ENCODE assay signal across 12 cellular contexts in genomic region chr1:231923461-231924132, GRCh38.
A peak's percentile ranks its signal among the peaks of the same experiment; 100 is the strongest.
DNase-seq lines count a peak whose midpoint lies in the region; ATAC-seq, FAIRE-seq and TF ChIP-seq lines count a peak whose summit lies in the region.
"Had no signal": no experiment of that assay in that cellular context is flagged by ENCODE, and none has a peak within 500 bp of the region (broad histone marks: within the 10 kb centered on the region; RNA-seq: fewer than 3 reads in every experiment).

No MANE protein-coding gene starts in this region.

- DNase-seq in astrocyte of the cerebellum (ENCODE audit: low read depth): peak; percentile 12
- DNase-seq in heart left ventricle: peak in 1 of 5 donors; percentile 37
- DNase-seq in trophoblast cell: peak; percentile 75 to 99
- DNase-seq in ascending aorta (ENCODE audit: low spot score in 2 of 2): no peak
- no peak for DNase-seq in activated CD8-positive, alpha-beta memory T cell treated with anti-CD3 and anti-CD28 coated beads for 24 hours
- DNase-seq in kidney: no peak
- DNase-seq: activated T-cell treated with anti-CD3 and anti-CD28 coated beads for 4 hours, HCEC 1CT, KBM-7, T-cell had no signal

- no peak overlapping the region for H4K12ac ChIP-seq in trophoblast cell (ENCODE audit: low read depth, low read length)

- no peaks in the 10 kb centered on the region for H3K9me3 ChIP-seq in HEK293 (ENCODE audit: control insufficient read depth, insufficient read depth, low read depth, low read length)
- H3K9me3 ChIP-seq in heart left ventricle: no peaks in the 10 kb centered on the region
- no peaks in the 10 kb centered on the region for H3K9me3 ChIP-seq in trophoblast cell (ENCODE audit: insufficient read depth, low read depth, low read length)
- H3K9me3 ChIP-seq in ascending aorta: no peaks in the 10 kb centered on the region
- no peaks in the 10 kb centered on the region for H3K9me3 ChIP-seq in kidney (ENCODE audit: control insufficient read depth in 1 of 2, low read length in 2 of 2)

- H3K4me1 ChIP-seq in HEK293 (ENCODE audit: control insufficient read depth, insufficient read depth, low read length): peaks cover 14% of the 10 kb centered on the region
- H3K4me1 ChIP-seq in heart left ventricle: peaks cover 3 to 61% (median 40%) of the 10 kb centered on the region in 12 donors
- no peaks in the 10 kb centered on the region for H3K4me1 ChIP-seq in trophoblast cell (ENCODE audit: control insufficient read depth in 1 of 2, insufficient read depth in 2 of 2, low read length in 2 of 2)
- peaks cover 0 to 14% of the 10 kb centered on the region in 2 donors for H3K4me1 ChIP-seq in ascending aorta
- peaks cover under 1 to 4% of the 10 kb centered on the region in 2 donors for H3K4me1 ChIP-seq in kidney (ENCODE audit: control insufficient read depth in 1 of 2, insufficient read depth in 1 of 2, low read depth in 1 of 2, low read length in 2 of 2)

- H3K4me3 ChIP-seq in HEK293 (ENCODE audit: low read depth, low read length) (no peak overlapping the region), astrocyte of the cerebellum (ENCODE audit: low read depth, low read length) (no peak overlapping the region), heart left ventricle (no peak overlapping the region), trophoblast cell (ENCODE audit: low read depth, low read length) (no peak overlapping the region), ascending aorta (no peak overlapping the region), kidney (ENCODE audit: low read length in 2 of 2) (no peak overlapping the region)

- H3K9ac ChIP-seq in trophoblast cell (ENCODE audit: low read length) (no peak overlapping the region), kidney (ENCODE audit: low read length in 2 of 2) (no peak overlapping the region)

- H4K8ac ChIP-seq in trophoblast cell (ENCODE audit: low read depth, low read length): no peak overlapping the region

- no peaks in the 10 kb centered on the region for H3K36me3 ChIP-seq in HEK293 (ENCODE audit: control insufficient read depth in 2 of 2, insufficient read depth in 1 of 2, low read length in 2 of 2)
- H3K36me3 ChIP-seq in heart left ventricle: no peaks in the 10 kb centered on the region
- no peaks in the 10 kb centered on the region for H3K36me3 ChIP-seq in trophoblast cell (ENCODE audit: control insufficient read depth in 1 of 2, insufficient read depth in 2 of 2, low read length in 2 of 2)
- H3K36me3 ChIP-seq in ascending aorta: no peaks in the 10 kb centered on the region
- H3K36me3 ChIP-seq in kidney (ENCODE audit: control insufficient read depth in 1 of 2, insufficient read depth in 2 of 2, low read length in 2 of 2): no peaks in the 10 kb centered on the region

- no peak overlapping the region for H3K18ac ChIP-seq in trophoblast cell (ENCODE audit: low read length)

- H3K4me2 ChIP-seq in trophoblast cell (ENCODE audit: low read length): no peak overlapping the region

- WGBS in heart left ventricle, 4 donors: 80 to 85% (median 83%) methylated on average over 15 of the region's 15 CpGs
- no CpG with 5 or more reads among the region's 15 CpGs for WGBS in trophoblast cell (ENCODE audit: extremely low coverage, insufficient coverage, insufficient read length)

- no peak overlapping the region for H3K23ac ChIP-seq in trophoblast cell (ENCODE audit: low read length)

- no peak overlapping the region for H2AFZ ChIP-seq in trophoblast cell (ENCODE audit: insufficient read depth, low read length, poor library complexity)

- CTCF ChIA-PET in HEK293 (lab: Yijun Ruan, JAX): interaction anchor here (1.4 to 1.5 kb wide), 2 partner anchors 9 to 166 kb away, joined by 3 to 5 read pairs; no protein-coding TSS in a partner anchor

- intact Hi-C loops in heart left ventricle (cut with DNase I): loop anchor here in 1 of 10 donors (5.0 to 10.0 kb wide), 2 partner anchors 56 to 701 kb away; no protein-coding TSS in a partner anchor
- intact Hi-C loops in ascending aorta (cut with DNase I): no loop called here
- intact Hi-C loops in kidney (cut with DNase I): no loop called here

- H3K27me3 ChIP-seq in heart left ventricle: no peaks in the 10 kb centered on the region
- H3K27me3 ChIP-seq in trophoblast cell (ENCODE audit: insufficient read depth, low read length): no peaks in the 10 kb centered on the region
- no peaks in the 10 kb centered on the region for H3K27me3 ChIP-seq in ascending aorta

- ATAC-seq in heart left ventricle (peak in 1 of 4 donors; percentile 50), HG02588 (IDR thresholded peaks at IDR 0.05; ENCODE audit: unreplicated experiment) (no peak)
- ATAC-seq: T-cell had no signal

- no peak for FAIRE-seq in kidney (lab: Jason Lieb, UNC)

- no peak overlapping the region for H3K14ac ChIP-seq in trophoblast cell (ENCODE audit: low read length)

- no peak overlapping the region for H2BK5ac ChIP-seq in trophoblast cell (ENCODE audit: low read depth, low read length, poor library complexity)

- no peaks in the 10 kb centered on the region for H3K79me2 ChIP-seq in trophoblast cell (ENCODE audit: control insufficient read depth, insufficient read depth, low read length, poor library complexity)

- in situ Hi-C loops in astrocyte of the cerebellum (cut with HindIII; ENCODE audit: low sequenced_read_pairs): no loop called here

- H2BK12ac ChIP-seq in trophoblast cell (ENCODE audit: low read length): no peak overlapping the region

- H3K79me1 ChIP-seq in trophoblast cell (ENCODE audit: low read length): no peaks in the 10 kb centered on the region

- no peak for TF ChIP-seq POLR2A in heart left ventricle (IDR thresholded peaks at IDR 0.05)

- H2BK120ac ChIP-seq in trophoblast cell (ENCODE audit: insufficient read depth, low read length, poor library complexity): no peak overlapping the region

- no peak overlapping the region for H2AK5ac ChIP-seq in trophoblast cell (ENCODE audit: low read length)

- POLR2A ChIA-PET in HEK293 (lab: Yijun Ruan, JAX): interaction anchor here (0.6 kb wide), 1 partner anchor 414 kb away, joined by 3 read pairs; no protein-coding TSS in a partner anchor

- TF ChIP-seq CTCF in HEK293 (tag by site-specific recombination; IDR thresholded peaks at IDR 0.05) (no peak), astrocyte of the cerebellum (IDR thresholded peaks at IDR 0.05; ENCODE audit: low read depth, low read length, missing control alignments) (no peak), heart left ventricle (IDR thresholded peaks at IDR 0.05) (no peak), ascending aorta (IDR thresholded peaks at IDR 0.05) (no peak), kidney (IDR thresholded peaks at IDR 0.05; ENCODE audit: borderline replicate concordance, extremely low read depth, insufficient read depth) (no peak)

- no peak overlapping the region for H3K4ac ChIP-seq in trophoblast cell (ENCODE audit: low read depth, low read length)

- H3K27ac ChIP-seq in HEK293 (ENCODE audit: extremely low read depth, low read depth, low read length): no peak overlapping the region
- peak overlapping the region in 8 of 12 donors; percentile 10 to 47 (median 34) for H3K27ac ChIP-seq in heart left ventricle
- no peak overlapping the region for H3K27ac ChIP-seq in trophoblast cell (ENCODE audit: low read depth, low read length)
- no peak overlapping the region for H3K27ac ChIP-seq in ascending aorta
- H3K27ac ChIP-seq in kidney (ENCODE audit: low read depth in 2 of 2, low read length in 2 of 2): no peak overlapping the region

- H4K91ac ChIP-seq in trophoblast cell (ENCODE audit: low read depth, low read length): no peak overlapping the region

TF ChIP-seq in HEK293, 187 proteins besides CTCF, POLR2A, EP300 and RAD21:
- TF ChIP-seq ZFHX2 (tag by site-specific recombination; conservative IDR thresholded peaks at IDR 0.05) (peak; percentile 58), ZBTB17 (tag by site-specific recombination; IDR thresholded peaks at IDR 0.05) (no peak), KLF1 (tag by site-specific recombination; IDR thresholded peaks at IDR 0.05) (no peak)

Comparison
In these comparisons a context has a peak if more than half of its experiments do, and no peak if none do; other contexts are left out.
1. H3K27ac ChIP-seq: peak in heart left ventricle (8 of 12); none in HEK293 (single experiment), trophoblast cell (single experiment), ascending aorta (0 of 2) and kidney (0 of 2).
2. DNase-seq: peak in astrocyte of the cerebellum (single experiment) and trophoblast cell (2 of 2); none in ascending aorta (0 of 2), activated CD8-positive, alpha-beta memory T cell treated with anti-CD3 and anti-CD28 coated beads for 24 hours (single experiment) and kidney (single experiment).